ENCODE assay signal across 8 cellular contexts in the genomic region with DNA sequence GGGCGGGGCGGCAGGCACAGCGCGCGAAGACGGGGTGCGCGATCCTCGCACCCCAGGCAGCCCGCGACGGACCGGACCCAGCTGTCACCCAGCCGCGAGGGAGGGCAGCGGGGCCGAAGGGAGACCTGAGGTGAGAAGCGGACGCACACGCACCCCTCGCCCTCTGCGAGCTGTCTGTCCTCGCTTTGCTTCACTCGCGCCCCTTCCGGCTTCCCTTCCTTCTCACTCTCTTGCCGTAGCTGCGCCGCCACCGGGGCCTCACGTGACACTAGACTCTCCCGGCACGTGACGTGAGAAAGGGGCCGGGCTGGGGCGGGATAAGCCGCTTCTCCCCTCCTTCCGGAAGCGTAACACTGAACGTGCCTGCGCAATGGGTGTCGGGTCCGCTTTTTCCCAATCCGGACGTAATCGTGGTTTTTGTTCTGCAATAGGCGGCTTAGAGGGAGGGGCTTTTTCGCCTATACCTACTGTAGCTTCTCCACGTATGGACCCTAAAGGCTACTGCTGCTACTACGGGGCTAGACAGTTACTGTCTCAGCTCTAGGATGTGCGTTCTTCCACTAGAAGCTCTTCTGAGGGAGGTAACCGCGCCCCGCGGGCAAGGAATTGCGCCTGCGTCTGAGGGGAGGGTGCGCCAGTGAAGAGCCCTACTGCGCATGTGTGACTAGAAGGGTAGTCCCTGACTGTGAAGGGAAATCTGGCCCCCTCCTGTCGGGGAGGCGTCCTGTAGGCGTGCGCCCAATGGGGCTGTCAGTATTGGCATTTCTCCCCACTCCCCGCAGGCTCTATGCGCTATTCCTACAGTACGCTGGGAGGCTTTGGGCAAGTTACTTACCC. TPM values are rescaled to one million over a fixed set of nuclear protein-coding genes. Genes with fewer than 3 reads are reported as not detected.
A peak's percentile ranks its signal among the peaks of the same experiment; 100 is the strongest.
DNase-seq lines count a peak whose midpoint lies in the region; ATAC-seq, FAIRE-seq and TF ChIP-seq lines count a peak whose summit lies in the region.

A gene (minus strand): TSS at position 270 of the 837 bp plus-strand sequence. CDS start 434 bp downstream, outside the sequence.
A gene with protein sequence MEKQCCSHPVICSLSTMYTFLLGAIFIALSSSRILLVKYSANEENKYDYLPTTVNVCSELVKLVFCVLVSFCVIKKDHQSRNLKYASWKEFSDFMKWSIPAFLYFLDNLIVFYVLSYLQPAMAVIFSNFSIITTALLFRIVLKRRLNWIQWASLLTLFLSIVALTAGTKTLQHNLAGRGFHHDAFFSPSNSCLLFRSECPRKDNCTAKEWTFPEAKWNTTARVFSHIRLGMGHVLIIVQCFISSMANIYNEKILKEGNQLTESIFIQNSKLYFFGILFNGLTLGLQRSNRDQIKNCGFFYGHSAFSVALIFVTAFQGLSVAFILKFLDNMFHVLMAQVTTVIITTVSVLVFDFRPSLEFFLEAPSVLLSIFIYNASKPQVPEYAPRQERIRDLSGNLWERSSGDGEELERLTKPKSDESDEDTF (plus strand): TSS at position 353 of the 837 bp plus-strand sequence. CDS start 1,359 bp downstream, outside the sequence.

- H3K79me2 ChIP-seq in Loucy (ENCODE audit: insufficient read depth, low read length) = peaks cover 57% of the 10 kb centered on the region

- H3K9ac ChIP-seq in Loucy (ENCODE audit: low read depth, low read length, poor library complexity, severe bottlenecking) = peak within 1 kb of the TSS; percentile 83

- peaks cover 6% of the 10 kb centered on the region for H3K36me3 Mint-ChIP-seq in natural killer cell

- peak; percentile 97 for FAIRE-seq in H54 (lab: Jason Lieb, UNC)

- H3K4me1 ChIP-seq in Loucy (ENCODE audit: insufficient read depth, low read length, poor library complexity, severe bottlenecking) = peaks cover 38% of the 10 kb centered on the region

- DNase-seq in ELR (ENCODE audit: low read depth) (peak; percentile 99), H54 (ENCODE audit: insufficient read length, low spot score) (peak; percentile 83), fibroblast of peridontal ligament (ENCODE audit: extremely low read depth) (peak; percentile 98), natural killer cell (peak; percentile 99)
- DNase-seq in activated T-helper 9 cell treated with anti-CD3 and anti-CD28 coated beads, Interleukin-2, amount 50 U/mL, for 16 hours (ENCODE audit: low read depth) = peak; percentile 98
- DNase-seq in stimulated activated naive CD4-positive, alpha-beta T cell treated with Interleukin-2 at 50 U/mL for 16 hours (lab: John Stamatoyannopoulos, UW) = peak; percentile 98

- peaks cover 6% of the 10 kb centered on the region; the same call in 1 of the 2 replicates for H3K36me3 ChIP-seq in Loucy (ENCODE audit: insufficient read depth, low read length)

- H3K4me3 Mint-ChIP-seq in natural killer cell = peak within 1 kb of the TSS; percentile 95

- no peaks in the 10 kb centered on the region for H3F3A ChIP-seq in Loucy (ENCODE audit: low read depth)

- TF ChIP-seq POLR2A in H54 (IDR thresholded peaks at IDR 0.05; ENCODE audit: low read depth, low read length) = peak; percentile 44
- TF ChIP-seq POLR2A in Raji (IDR thresholded peaks at IDR 0.05; ENCODE audit: insufficient read depth, low read depth, low read length) = peak; percentile 88

- no peaks in the 10 kb centered on the region for H3K9me2 ChIP-seq in Loucy (replicated peaks; ENCODE audit: low read depth, low read length)

- peak within 1 kb of the TSS; percentile 86 for H2AFZ ChIP-seq in Loucy (ENCODE audit: low read length)

- H3K4me3 ChIP-seq in Loucy (ENCODE audit: low read length, poor library complexity, severe bottlenecking) = peak within 1 kb of the TSS; percentile 79

- intact Hi-C loops in natural killer cell (cut with micrococcal nuclease) = loop anchor here (1.0 to 5.0 kb wide), 4 partner anchors 428 to 1495 kb away; a partner anchor contains a TSS

- peaks cover 36% of the 10 kb centered on the region for H4K20me1 ChIP-seq in Loucy (ENCODE audit: insufficient read depth, low read length, poor library complexity, severe bottlenecking)

- H3K27me3 Mint-ChIP-seq in natural killer cell (ENCODE audit: low read depth in 2 of 2) = no peaks in the 10 kb centered on the region

- H3K27ac Mint-ChIP-seq in natural killer cell = peak within 1 kb of the TSS; percentile 96 to 97

- H3K4me2 ChIP-seq in Loucy (ENCODE audit: low read depth, low read length, poor library complexity, severe bottlenecking) = peak within 1 kb of the TSS; percentile 93

- no peaks in the 10 kb centered on the region for H3K9me3 ChIP-seq in Loucy (ENCODE audit: insufficient read depth, low read depth, low read length)

- peaks cover 46 to 47% of the 10 kb centered on the region in 2 donors for H3K4me1 Mint-ChIP-seq in natural killer cell

- TF ChIP-seq CTCF in Loucy (conservative IDR thresholded peaks at IDR 0.05; ENCODE audit: low read length) (no peak), natural killer cell (IDR thresholded peaks at IDR 0.05) (no peak)

- no peaks in the 10 kb centered on the region for H3K27me3 ChIP-seq in Loucy (ENCODE audit: insufficient read depth, low read length, poor library complexity, severe bottlenecking)

- peak; percentile 80 to 94 (median 86) for ATAC-seq in natural killer cell

- H3K9me3 Mint-ChIP-seq in natural killer cell = no peaks in the 10 kb centered on the region

RNA-seq across cellular contexts. Expression of the first gene that starts in this region (rescaled TPM):
- 10 to 100 TPM; 49.4 to 53.6 (median 52.0) TPM for total RNA-seq in natural killer cell

RNA-seq across cellular contexts. Expression of the second gene that starts in this region (rescaled TPM):
- total RNA-seq in natural killer cell = 10 to 100 TPM; 10.5 to 17.4 (median 11.2) TPM

Comparison
In these comparisons a context has a peak if more than half of its experiments do, and no peak if none do; other contexts are left out.
1. Peak in every context shown above with its lines: DNase-seq, ATAC-seq and H3K4me3 ChIP-seq.